In genomic region chr3:194877311-194878119, GRCh38 we compare ENCODE assay signal across 29 cellular contexts.
DNase-seq lines count a peak whose midpoint lies in the region; ATAC-seq, FAIRE-seq and TF ChIP-seq lines count a peak whose summit lies in the region.
"Had no signal": no experiment of that assay in that cellular context is flagged by ENCODE, and none has a peak within 500 bp of the region (broad histone marks: within the 10 kb centered on the region; RNA-seq: fewer than 3 reads in every experiment).

No MANE protein-coding gene starts in this region.

- TF ChIP-seq RAD21 in H1 (IDR thresholded peaks at IDR 0.05 in 1 of 2, conservative IDR thresholded peaks at IDR 0.05 in 1 of 2; ENCODE audit: low read depth in 2 of 2, low read length in 2 of 2): no peak

- H3K4me1 Mint-ChIP-seq in WTC11: peaks cover 11% of the 10 kb centered on the region
- peaks cover 5% of the 10 kb centered on the region for H3K4me1 Mint-ChIP-seq in activated T-helper 2 cell treated with anti-CD3 and anti-CD28 coated beads, Interferon-gamma antibody, Interleukin-2, Interleukin-4, amounts not matched to agents 10 μg/mL and 5 μg/mL and 100 μg/mL, durations not matched to agents 14 hours and 24 hours and 36 hours (ENCODE audit: low read depth)

- no peak overlapping the region for H2BK20ac ChIP-seq in H1 (ENCODE audit: low read length)

- H3K27ac ChIP-seq in GM23248 (no peak overlapping the region), H1 (ENCODE audit: low read depth, low read length) (no peak overlapping the region), subcutaneous abdominal adipose tissue (ENCODE audit: low read depth, low read length) (peak overlapping the region; percentile 65)
- H3K27ac ChIP-seq: BLaER1, KMS-11, neutrophil, psoas muscle, thyroid gland had no signal

- no peak overlapping the region for H3K18ac ChIP-seq in H1 (ENCODE audit: extremely low read depth, low read length)

- TF ChIP-seq POLR2A in H1 (IDR thresholded peaks at IDR 0.05; ENCODE audit: control extremely low read depth in 1 of 2, low read depth in 2 of 2, low read length in 2 of 2): no peak

- H3K23ac ChIP-seq in H1 (ENCODE audit: insufficient read length): no peak overlapping the region

- H3K27me3 ChIP-seq in GM23248 (replicated peaks; ENCODE audit: insufficient read depth): no peaks in the 10 kb centered on the region
- H3K27me3 ChIP-seq in H1 (replicated peaks in 1 of 4; ENCODE audit: control insufficient read depth in 3 of 4, extremely low read depth in 1 of 4, insufficient read depth in 3 of 4, low read length in 3 of 4): no peaks in the 10 kb centered on the region; a peak in 1 of 7 replicates
- H3K27me3 ChIP-seq in subcutaneous abdominal adipose tissue (ENCODE audit: control insufficient read depth in 5 of 5, insufficient read depth in 4 of 5, low read length in 5 of 5): peaks cover 0 to 16% (median 2%) of the 10 kb centered on the region in 5 donors
- H3K27me3 ChIP-seq: BLaER1, neutrophil, thyroid gland had no signal

- no peaks in the 10 kb centered on the region for H3K79me2 ChIP-seq in GM23248 (ENCODE audit: insufficient read depth)
- no peaks in the 10 kb centered on the region for H3K79me2 ChIP-seq in H1 (ENCODE audit: control insufficient read depth in 1 of 2, insufficient read depth in 2 of 2, low read length in 2 of 2)

- peaks cover 10% of the 10 kb centered on the region for H3K27me3 Mint-ChIP-seq in WTC11 (ENCODE audit: low read depth)
- H3K27me3 Mint-ChIP-seq in activated T-helper 2 cell treated with anti-CD3 and anti-CD28 coated beads, Interferon-gamma antibody, Interleukin-2, Interleukin-4, amounts not matched to agents 10 μg/mL and 5 μg/mL and 100 μg/mL, durations not matched to agents 14 hours and 24 hours and 36 hours (ENCODE audit: low read depth): no peaks in the 10 kb centered on the region

- no peak overlapping the region for H3K4me2 ChIP-seq in GM23248 (ENCODE audit: unreplicated experiment)
- H3K4me2 ChIP-seq in H1 (ENCODE audit: insufficient read depth in 1 of 2, low read depth in 2 of 2, low read length in 2 of 2): no peak overlapping the region
- H3K4me2 ChIP-seq: BLaER1, KMS-11 had no signal

- no peak overlapping the region for H3K56ac ChIP-seq in H1 (replicated peaks; ENCODE audit: insufficient read length, low read depth, low read length)

- no peak overlapping the region for H3K27ac Mint-ChIP-seq in WTC11
- H3K27ac Mint-ChIP-seq in activated T-helper 2 cell treated with anti-CD3 and anti-CD28 coated beads, Interferon-gamma antibody, Interleukin-2, Interleukin-4, amounts not matched to agents 10 μg/mL and 5 μg/mL and 100 μg/mL, durations not matched to agents 14 hours and 24 hours and 36 hours: no peak overlapping the region
- H3K27ac Mint-ChIP-seq: activated CD4-positive, alpha-beta T cell treated with anti-CD3 and anti-CD28 coated beads for 36 hours; brain; memory B cell had no signal

- 0 out of 2 replicates have a peak overlapping the region, but pooled peaks have one; percentile 5 for H2AK5ac ChIP-seq in H1 (ENCODE audit: low read depth, low read length)

- H3K9me2 ChIP-seq in GM23248 (ENCODE audit: insufficient read depth): no peaks in the 10 kb centered on the region

- H4K5ac ChIP-seq in H1 (ENCODE audit: insufficient read length, low read depth, low read length): no peak overlapping the region

- H4K20me1 ChIP-seq in GM23248 (ENCODE audit: insufficient read depth) (no peaks in the 10 kb centered on the region), H1 (replicated peaks in 1 of 2; ENCODE audit: control insufficient read depth in 1 of 2, insufficient read depth in 2 of 2, low read length in 2 of 2) (no peaks in the 10 kb centered on the region)
- H4K20me1 ChIP-seq: BLaER1 had no signal

- H2AFZ ChIP-seq in GM23248 (no peak overlapping the region), H1 (ENCODE audit: low read length) (no peak overlapping the region)

- no peaks in the 10 kb centered on the region for H3K36me3 Mint-ChIP-seq in WTC11
- no peaks in the 10 kb centered on the region for H3K36me3 Mint-ChIP-seq in activated T-helper 2 cell treated with anti-CD3 and anti-CD28 coated beads, Interferon-gamma antibody, Interleukin-2, Interleukin-4, amounts not matched to agents 10 μg/mL and 5 μg/mL and 100 μg/mL, durations not matched to agents 14 hours and 24 hours and 36 hours (ENCODE audit: low read depth)
- H3K36me3 Mint-ChIP-seq: brain, memory B cell had no signal

- no peak overlapping the region for H3K9ac ChIP-seq in GM23248
- no peak overlapping the region for H3K9ac ChIP-seq in H1 (replicated peaks in 1 of 4; ENCODE audit: extremely low read depth in 1 of 4, low read depth in 3 of 4, low read length in 3 of 4)
- peak overlapping the region in 2 of 5 donors; percentile 23 to 38 for H3K9ac ChIP-seq in subcutaneous abdominal adipose tissue (ENCODE audit: low read length in 5 of 5)
- H3K9ac ChIP-seq: BLaER1, KMS-11 had no signal

- no peak overlapping the region for H2BK5ac ChIP-seq in H1 (ENCODE audit: low read depth, low read length)

- peaks cover 3% of the 10 kb centered on the region; the same call in 1 of the 2 replicates for H3K9me3 Mint-ChIP-seq in WTC11
- no peaks in the 10 kb centered on the region for H3K9me3 Mint-ChIP-seq in activated T-helper 2 cell treated with anti-CD3 and anti-CD28 coated beads, Interferon-gamma antibody, Interleukin-2, Interleukin-4, amounts not matched to agents 10 μg/mL and 5 μg/mL and 100 μg/mL, durations not matched to agents 14 hours and 24 hours and 36 hours
- H3K9me3 Mint-ChIP-seq: activated T-cell treated with anti-CD3 and anti-CD28 coated beads, Interleukin-2, amount 50 U/mL, for 4 hours; memory B cell had no signal

- no peak for TF ChIP-seq CTCF in H1 (IDR thresholded peaks at IDR 0.05; ENCODE audit: control extremely low read depth in 1 of 3, insufficient read depth in 1 of 3, low read depth in 1 of 3, low read length in 3 of 3)
- no peak for TF ChIP-seq CTCF in WTC11 (IDR thresholded peaks at IDR 0.05)

- H2BK15ac ChIP-seq in H1 (ENCODE audit: low read length): no peak overlapping the region

- 57 to 61% methylated on average over 24 of the region's 24 CpGs for WGBS in GM23248 (ENCODE audit: low coverage in 1 of 2, low lambda C conversion rate in 2 of 2, missing lambda C conversion rate in 2 of 2), 2 experiments
- 93% methylated on average over 23 of the region's 24 CpGs; no CpG with 5 or more reads in 1 of the 2 experiments for WGBS in H1 (ENCODE audit: extremely low coverage in 1 of 2, insufficient coverage in 1 of 2, insufficient read length in 1 of 2, insufficient replicate concordance in 2 of 2, low coverage in 1 of 2, low lambda C conversion rate in 2 of 2, missing lambda C conversion rate in 1 of 2), 2 experiments

- H3K9me3 ChIP-seq in GM23248 (ENCODE audit: low read depth) (no peaks in the 10 kb centered on the region), H1 (ENCODE audit: insufficient read depth in 2 of 2, low read depth in 1 of 2, low read length in 1 of 2) (no peaks in the 10 kb centered on the region), subcutaneous abdominal adipose tissue (ENCODE audit: control insufficient read depth in 5 of 5, low read length in 5 of 5) (no peaks in the 10 kb centered on the region)
- H3K9me3 ChIP-seq: neutrophil, psoas muscle, thyroid gland had no signal

- H2BK120ac ChIP-seq in H1 (replicated peaks; ENCODE audit: low read depth, low read length): no peak overlapping the region

- in situ Hi-C loops in GM23248 (cut with MboI): no loop called here

- peaks cover 11% of the 10 kb centered on the region for H3F3A ChIP-seq in GM23248 (ENCODE audit: insufficient read depth)

- H3K4me3 ChIP-seq in GM23248 (no peak overlapping the region), H1 (ENCODE audit: extremely low read depth in 1 of 4, insufficient read depth in 2 of 4, low read depth in 3 of 4, low read length in 4 of 4) (no peak overlapping the region), subcutaneous abdominal adipose tissue (ENCODE audit: low read depth in 1 of 5, low read length in 5 of 5) (peak overlapping the region in 1 of 5 donors; percentile 22)
- H3K4me3 ChIP-seq: BLaER1, psoas muscle, thyroid gland had no signal

- no peak overlapping the region for H3K4ac ChIP-seq in H1 (replicated peaks; ENCODE audit: insufficient read length, low read depth, low read length)

- no peaks in the 10 kb centered on the region for H3K23me2 ChIP-seq in H1 (ENCODE audit: low read depth, low read length)

- POLR2A ChIA-PET in H1 (lab: Charles Lee; ENCODE audit: partially characterized antibody) (interaction anchor here (1.2 kb wide), 1 partner anchor 9 kb away, joined by 4 read pairs; no protein-coding TSS in a partner anchor), WTC11 (lab: Charles Lee) (no interaction called here)

- FAIRE-seq in H1 (lab: Jason Lieb, UNC): no peak

- H3K14ac ChIP-seq in H1 (ENCODE audit: insufficient read length): no peak overlapping the region

- no peak overlapping the region for H2BK12ac ChIP-seq in H1 (ENCODE audit: low read depth, low read length)

- TF ChIP-seq EP300 in H1 (IDR thresholded peaks at IDR 0.05; ENCODE audit: borderline replicate concordance in 1 of 2, low read depth in 2 of 2, low read length in 2 of 2): no peak

- H3K4me1 ChIP-seq in GM23248 (ENCODE audit: insufficient read depth): peaks cover 14% of the 10 kb centered on the region
- peaks cover 0 to 4% (median under 1%) of the 10 kb centered on the region in 4 experiments; a peak in 4 of 7 replicates for H3K4me1 ChIP-seq in H1 (replicated peaks in 1 of 4; ENCODE audit: control insufficient read depth in 3 of 4, insufficient read depth in 4 of 4, low read length in 3 of 4)
- H3K4me1 ChIP-seq in subcutaneous abdominal adipose tissue (ENCODE audit: control insufficient read depth in 5 of 5, insufficient read depth in 5 of 5, low read length in 5 of 5): peaks cover 3 to 62% (median 41%) of the 10 kb centered on the region in 5 donors

- intact Hi-C loops in activated T-helper 2 cell treated with anti-CD3 and anti-CD28 coated beads, Interferon-gamma antibody, Interleukin-2, Interleukin-4, amounts not matched to agents 10 μg/mL and 5 μg/mL and 100 μg/mL, durations not matched to agents 14 hours and 24 hours and 36 hours (cut with micrococcal nuclease): no loop called here

- H3K36me3 ChIP-seq in GM23248 (ENCODE audit: low read depth): no peaks in the 10 kb centered on the region
- H3K36me3 ChIP-seq in H1 (ENCODE audit: control insufficient read depth in 2 of 4, insufficient read depth in 4 of 4, low read length in 3 of 4): no peaks in the 10 kb centered on the region
- H3K36me3 ChIP-seq in subcutaneous abdominal adipose tissue (ENCODE audit: control insufficient read depth in 5 of 5, insufficient read depth in 5 of 5, low read length in 5 of 5): no peaks in the 10 kb centered on the region
- H3K36me3 ChIP-seq: BLaER1, neutrophil, thyroid gland had no signal

- no peak overlapping the region for H4K8ac ChIP-seq in H1 (ENCODE audit: extremely low read depth, insufficient read depth, low read length)

- DNase-seq in GM23248 (peak; percentile 33), H1 (ENCODE audit: low read depth in 1 of 2, low spot score in 2 of 2) (peak in 1 of 2 experiments; percentile 35), islet precursor cell (peak; percentile 42), WTC11 (ENCODE audit: low spot score) (no peak)
- DNase-seq in activated T-helper 2 cell treated with anti-CD3 and anti-CD28 coated beads, Interferon-gamma antibody, Interleukin-2, Interleukin-4, amounts not matched to agents 10 μg/mL and 5 μg/mL and 100 μg/mL, durations not matched to agents 14 hours and 24 hours and 36 hours (ENCODE audit: low spot score): no peak
- DNase-seq: activated CD4-positive, alpha-beta T cell treated with anti-CD3 and anti-CD28 coated beads for 36 hours; activated naive CD4-positive, alpha-beta T cell; activated T-cell treated with anti-CD3 and anti-CD28 coated beads, Interleukin-2, amount 50 U/mL, for 4 hours; COR-L47; DMS79; GDM1; left cardiac atrium; MM.1S; NCI-H1417 treated with DMSO at 0.1 percent for 48 hours; NCI-H2081; NCI-H446; NCI-H82; psoas muscle; stimulated activated naive CD4-positive, alpha-beta T cell treated with Interleukin-2 at 50 U/mL for 16 hours; T-helper 17 cell had no signal

- H3K79me1 ChIP-seq in H1 (ENCODE audit: low read depth, low read length): no peaks in the 10 kb centered on the region

- CTCF ChIA-PET in H1 (lab: Charles Lee; ENCODE audit: partially characterized antibody) (no interaction called here), WTC11 (lab: Charles Lee) (interaction anchor here (0.6 to 2.6 kb wide), 2 partner anchors 24 to 195 kb away, joined by 3 to 8 read pairs; no protein-coding TSS in a partner anchor)

- H4K91ac ChIP-seq in H1 (replicated peaks; ENCODE audit: insufficient read length, low read length): no peak overlapping the region

- no peak overlapping the region for H3K4me3 Mint-ChIP-seq in WTC11
- no peak overlapping the region for H3K4me3 Mint-ChIP-seq in activated T-helper 2 cell treated with anti-CD3 and anti-CD28 coated beads, Interferon-gamma antibody, Interleukin-2, Interleukin-4, amounts not matched to agents 10 μg/mL and 5 μg/mL and 100 μg/mL, durations not matched to agents 14 hours and 24 hours and 36 hours (ENCODE audit: low read depth)
- H3K4me3 Mint-ChIP-seq: activated CD4-positive, alpha-beta T cell treated with anti-CD3 and anti-CD28 coated beads for 36 hours; activated T-cell treated with anti-CD3 and anti-CD28 coated beads, Interleukin-2, amount 50 U/mL, for 4 hours; brain; memory B cell; T-helper 17 cell had no signal

- no peak for ATAC-seq in HG03520 (IDR thresholded peaks at IDR 0.05; ENCODE audit: unreplicated experiment)
- no peak for ATAC-seq in WTC11
- ATAC-seq: activated CD4-positive, alpha-beta T cell treated with anti-CD3 and anti-CD28 coated beads for 36 hours; activated T-cell treated with anti-CD3 and anti-CD28 coated beads, Interleukin-2, amount 50 U/mL, for 4 hours; SK-N-SH treated with all-trans-retinoic acid at 6 μM for 48 hours; T-helper 17 cell had no signal

Comparison
In these comparisons a context has a peak if more than half of its experiments do, and no peak if none do; other contexts are left out.
1. DNase-seq: peak in GM23248 (single experiment) and islet precursor cell (single experiment); none in WTC11 (single experiment) and activated T-helper 2 cell treated with anti-CD3 and anti-CD28 coated beads, Interferon-gamma antibody, Interleukin-2, Interleukin-4, amounts not matched to agents 10 μg/mL and 5 μg/mL and 100 μg/mL, durations not matched to agents 14 hours and 24 hours and 36 hours (single experiment).